ENCODE assay signal across 2 cellular contexts in genomic region chr2:133843551-133843950, GRCh38.
"Had no signal": no experiment of that assay in that cellular context is flagged by ENCODE, and none has a peak within 500 bp of the region (broad histone marks: within the 10 kb centered on the region; RNA-seq: fewer than 3 reads in every experiment).

No MANE protein-coding gene starts in this region.

- H3K9me3 ChIP-seq: ovary, upper lobe of left lung had no signal

- H3K27me3 ChIP-seq: ovary, upper lobe of left lung had no signal

- H3K36me3 ChIP-seq: ovary, upper lobe of left lung had no signal

- H3K4me3 ChIP-seq: ovary, upper lobe of left lung had no signal

- H3K27ac ChIP-seq: ovary, upper lobe of left lung had no signal
